Comparison of ENCODE assay signal across 1 cellular context in genomic region chr22:31544481-31545480, GRCh38.
TF ChIP-seq lines count a peak whose summit lies in the region.

No MANE protein-coding gene starts in this region.

TF ChIP-seq in Ishikawa, 13 proteins besides CTCF, POLR2A, EP300 and RAD21:
- TF ChIP-seq, protein P1, sequence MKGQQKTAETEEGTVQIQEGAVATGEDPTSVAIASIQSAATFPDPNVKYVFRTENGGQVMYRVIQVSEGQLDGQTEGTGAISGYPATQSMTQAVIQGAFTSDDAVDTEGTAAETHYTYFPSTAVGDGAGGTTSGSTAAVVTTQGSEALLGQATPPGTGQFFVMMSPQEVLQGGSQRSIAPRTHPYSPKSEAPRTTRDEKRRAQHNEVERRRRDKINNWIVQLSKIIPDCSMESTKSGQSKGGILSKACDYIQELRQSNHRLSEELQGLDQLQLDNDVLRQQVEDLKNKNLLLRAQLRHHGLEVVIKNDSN (IDR thresholded peaks at IDR 0.05), result no peak
- TF ChIP-seq TEAD4 (IDR thresholded peaks at IDR 0.05) (peak; percentile 49; the same call in 1 of the 2 replicates), ZBTB7A (IDR thresholded peaks at IDR 0.05; ENCODE audit: low read depth) (no peak), TAF1 (IDR thresholded peaks at IDR 0.05; ENCODE audit: low read depth) (no peak), CREB1 (IDR thresholded peaks at IDR 0.05; ENCODE audit: low read depth) (no peak)
